11 cellular contexts compared by ENCODE assay signal in the genomic region with DNA sequence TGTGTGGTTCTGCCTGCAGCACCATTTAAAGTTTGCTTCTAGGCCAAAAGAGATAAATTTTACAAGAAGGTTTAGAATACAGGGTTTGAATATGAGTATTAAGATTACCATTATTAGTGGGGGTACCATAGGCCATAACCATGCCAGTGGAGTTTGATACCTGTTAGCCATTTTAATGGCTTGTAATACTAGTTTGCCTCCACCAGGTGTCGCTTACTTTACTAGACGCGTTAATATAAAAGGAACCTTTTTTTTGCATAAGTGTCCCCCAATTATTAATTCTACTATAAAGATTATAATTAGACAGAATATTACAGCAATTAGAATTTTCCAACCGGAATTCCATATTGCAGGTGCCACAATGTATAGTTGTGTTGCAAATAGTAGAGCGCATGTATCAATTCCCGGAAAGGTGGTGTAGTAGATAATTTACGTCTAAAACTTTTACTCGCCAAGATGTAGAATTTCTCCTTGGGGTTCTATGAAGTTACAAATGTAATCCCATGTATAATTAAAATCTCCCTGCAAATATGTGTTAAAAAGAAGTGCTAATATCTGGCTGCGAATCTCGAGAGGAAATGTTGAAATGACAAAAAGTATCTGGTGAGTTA. TPM values are rescaled to one million over a fixed set of nuclear protein-coding genes. Genes with fewer than 3 reads are reported as not detected.
DNase-seq lines count a peak whose midpoint lies in the region; ATAC-seq, FAIRE-seq and TF ChIP-seq lines count a peak whose summit lies in the region.
"Had no signal": no experiment of that assay in that cellular context is flagged by ENCODE, and none has a peak within 500 bp of the region (broad histone marks: within the 10 kb centered on the region; RNA-seq: fewer than 3 reads in every experiment).

No MANE protein-coding gene starts in this region.

- no peak overlapping the region for H3K4me2 ChIP-seq in A549

- no peak overlapping the region for H3K4me3 ChIP-seq in A549

- no peaks in the 10 kb centered on the region for H3K4me1 ChIP-seq in A549

- WGBS in A549 (ENCODE audit: missing lambda C conversion rate): 46% methylated on average over 10 of the region's 10 CpGs

- DNase-seq in A549 (ENCODE audit: low read depth in 1 of 2, low spot score in 1 of 2) (peak; percentile 10 to 29), RPMI8226 (peak; percentile 14), germinal center (ENCODE audit: low spot score) (peak; percentile 54), H4 (ENCODE audit: low spot score) (no peak)
- no peak for DNase-seq in activated CD8-positive, alpha-beta memory T cell treated with anti-CD3 and anti-CD28 coated beads, Interleukin-2, amount 50 U/mL, for 4 hours
- DNase-seq in activated naive CD4-positive, alpha-beta T cell treated with Interleukin-2 at 50 U/mL for 16 hours: no peak
- DNase-seq: midbrain; stimulated activated naive CD8-positive, alpha-beta T cell treated with anti-CD3 and anti-CD28 coated beads, Interleukin-15, Interleukin-2, amounts not matched to agents 100 U/mL and 50 U/mL, for 24 hours had no signal

- TF ChIP-seq RAD21 in A549 (conservative IDR thresholded peaks at IDR 0.05 in 1 of 2, IDR thresholded peaks at IDR 0.05 in 1 of 2): no peak

- ATAC-seq in A549 (peak in 1 of 2 experiments; percentile 60; a peak in 1 of 6 replicates), HG02840 (IDR thresholded peaks at IDR 0.05; ENCODE audit: low FRiP score, unreplicated experiment) (no peak)
- ATAC-seq: stimulated activated naive CD8-positive, alpha-beta T cell treated with anti-CD3 and anti-CD28 coated beads, Interleukin-15, Interleukin-2, amounts not matched to agents 100 U/mL and 50 U/mL, for 24 hours had no signal

- no peak for TF ChIP-seq POLR2A in A549 (IDR thresholded peaks at IDR 0.05; ENCODE audit: low read length)

- no peaks in the 10 kb centered on the region for H3K9me3 ChIP-seq in A549

- no peak for TF ChIP-seq EP300 in A549 (IDR thresholded peaks at IDR 0.05)

- TF ChIP-seq CTCF in A549 (IDR thresholded peaks at IDR 0.05): peak; percentile 45
- TF ChIP-seq CTCF in GM12872 (IDR thresholded peaks at IDR 0.05; ENCODE audit: insufficient read depth, low read depth, low read length): peak; percentile 58

- CTCF ChIA-PET in A549 (lab: Yijun Ruan, JAX): interaction anchor here (0.8 to 3.3 kb wide), 5 partner anchors 10 to 252 kb away, joined by 3 to 18 read pairs (median 3); no protein-coding TSS in a partner anchor

- no peak overlapping the region for H3K27ac ChIP-seq in A549

- POLR2A ChIA-PET in A549 (lab: Yijun Ruan, JAX): no interaction called here

- no peak for FAIRE-seq in A549 (lab: Jason Lieb, UNC)

TF ChIP-seq in A549, 52 proteins besides CTCF, POLR2A, EP300 and RAD21:
- TF ChIP-seq MAZ (IDR thresholded peaks at IDR 0.05; ENCODE audit: borderline replicate concordance, low read depth, low read length): no peak
- TF ChIP-seq SMC3 (IDR thresholded peaks at IDR 0.05): 0 out of 3 replicates have a peak, but pooled peaks have one; percentile 10
- no peak for TF ChIP-seq HOXB5 (CRISPR knock-in tag; IDR thresholded peaks at IDR 0.05)

RNA-seq across cellular contexts. Expression of a gene that starts 16.1 kb away (rescaled TPM):
- polyA plus RNA-seq in A549 (2011; rRNA removed): not detected in 2 replicates
- polyA plus RNA-seq in A549 (2012; cell fraction: cytosol; rRNA removed): not detected in 2 replicates
- not detected in 2 replicates for polyA plus RNA-seq in A549 (2012; cell fraction: nucleus; rRNA removed)
- not detected in 3 replicates for polyA plus RNA-seq in A549 (2017; fragmentation: RNase III; extraction: RNeasy Plus Mini Kit Qiagen cat#74134 plus additional on column Dnase treatment)
- polyA minus RNA-seq in A549 (2011; rRNA and poly(A)+ RNA removed): not detected in 2 replicates
- total RNA-seq in H4 (2014; rRNA removed; shearing (Covaris generic)): not detected in 2 replicates
- polyA plus RNA-seq: IgD-negative memory B cell had no signal

RNA-seq across cellular contexts. Expression of a gene that starts 35.1 kb away (rescaled TPM):
- polyA plus RNA-seq in A549 (2011; rRNA removed) (not detected in 2 replicates), A549 (2017; fragmentation: RNase III; extraction: RNeasy Plus Mini Kit Qiagen cat#74134 plus additional on column Dnase treatment) (not detected in 3 replicates)
- polyA plus RNA-seq in A549 (2012; cell fraction: cytosol; rRNA removed): not detected in 2 replicates
- not detected in 2 replicates for polyA plus RNA-seq in A549 (2012; cell fraction: nucleus; rRNA removed)
- not detected in 2 replicates for polyA minus RNA-seq in A549 (2011; rRNA and poly(A)+ RNA removed)
- total RNA-seq in H4 (2014; rRNA removed; shearing (Covaris generic)): not detected in 2 replicates

RNA-seq across cellular contexts. Expression of a gene that starts 53.1 kb away (rescaled TPM):
- polyA plus RNA-seq in A549 (2011; rRNA removed) (not detected in 2 replicates), A549 (2017; fragmentation: RNase III; extraction: RNeasy Plus Mini Kit Qiagen cat#74134 plus additional on column Dnase treatment) (not detected in 3 replicates)
- not detected in 2 replicates for polyA plus RNA-seq in A549 (2012; cell fraction: cytosol; rRNA removed)
- polyA plus RNA-seq in A549 (2012; cell fraction: nucleus; rRNA removed): not detected in 2 replicates
- polyA minus RNA-seq in A549 (2011; rRNA and poly(A)+ RNA removed): not detected in 2 replicates
- total RNA-seq in H4 (2014; rRNA removed; shearing (Covaris generic)): not detected in 2 replicates

Comparison
In these comparisons a context has a peak if more than half of its experiments do, and no peak if none do; other contexts are left out.
1. DNase-seq: peak in A549 (2 of 2), RPMI8226 (single experiment) and germinal center (single experiment); none in activated CD8-positive, alpha-beta memory T cell treated with anti-CD3 and anti-CD28 coated beads, Interleukin-2, amount 50 U/mL, for 4 hours (single experiment), activated naive CD4-positive, alpha-beta T cell treated with Interleukin-2 at 50 U/mL for 16 hours (single experiment) and H4 (single experiment).